Comparison of ENCODE assay signal across 19 cellular contexts in genomic region chr22:30460555-30460954, GRCh38. TPM values are rescaled to one million over a fixed set of nuclear protein-coding genes. Genes with fewer than 3 reads are reported as not detected.
"Had no signal": no experiment of that assay in that cellular context is flagged by ENCODE, and none has a peak within 500 bp of the region (broad histone marks: within the 10 kb centered on the region; RNA-seq: fewer than 3 reads in every experiment).

No MANE protein-coding gene starts in this region.

RNA-seq across cellular contexts. Expression of gene SEC14L3, which starts 11.3 kb away (rescaled TPM):
- total RNA-seq: activated naive CD4-positive, alpha-beta T cell treated with anti-CD3 and anti-CD28 coated beads for 36 hours; activated naive CD4-positive, alpha-beta T cell treated with anti-CD3 and anti-CD28 coated beads, Interleukin-2, amount 50 U/mL, for 72 hours; activated naive CD8-positive, alpha-beta T cell treated with anti-CD3 and anti-CD28 coated beads for 36 hours; activated naive CD8-positive, alpha-beta T cell treated with anti-CD3 and anti-CD28 coated beads, Interleukin-2, amount 10 ng/mL, durations not matched to agents 7 days and 5 days; activated T-cell treated with anti-CD3 and anti-CD28 coated beads, Interleukin-2, amount 50 U/mL, for 4 hours; activated T-cell treated with anti-CD3 and anti-CD28 coated beads, Interleukin-2, amount 50 U/mL, for 72 hours; activated T-helper 1 cell treated with anti-CD3 and anti-CD28 coated beads, Interleukin-12 subunit alpha, Interleukin-12 subunit beta, Interleukin-2, Interleukin-4 antibody, amounts not matched to agents 30 ng/mL and 10 ng/mL and 1 ng/mL, durations not matched to agents 14 hours and 24 hours and 36 hours; activated T-helper 17 cell treated with anti-CD3 and anti-CD28 coated beads, Interleukin-2, amount 50 U/mL, for 72 hours; activated T-helper 2 cell treated with anti-CD3 and anti-CD28 coated beads, Interferon-gamma antibody, Interleukin-2, Interleukin-4, amounts not matched to agents 10 μg/mL and 5 μg/mL and 100 μg/mL, durations not matched to agents 14 hours and 24 hours and 36 hours; aorta; ascending aorta; astrocyte; body of pancreas; breast epithelium; bronchial epithelial cell; cardiac muscle cell; cardiac septum; cerebellum; chondrocyte had no signal

RNA-seq across cellular contexts. Expression of gene SEC14L4, which starts 44.9 kb away (rescaled TPM):
- total RNA-seq: activated naive CD4-positive, alpha-beta T cell treated with anti-CD3 and anti-CD28 coated beads for 36 hours; activated naive CD8-positive, alpha-beta T cell treated with anti-CD3 and anti-CD28 coated beads for 36 hours; activated naive CD8-positive, alpha-beta T cell treated with anti-CD3 and anti-CD28 coated beads, Interleukin-2, amount 10 ng/mL, durations not matched to agents 7 days and 5 days; activated T-cell treated with anti-CD3 and anti-CD28 coated beads, Interleukin-2, amount 50 U/mL, for 72 hours; activated T-helper 1 cell treated with anti-CD3 and anti-CD28 coated beads, Interleukin-12 subunit alpha, Interleukin-12 subunit beta, Interleukin-2, Interleukin-4 antibody, amounts not matched to agents 30 ng/mL and 10 ng/mL and 1 ng/mL, durations not matched to agents 14 hours and 24 hours and 36 hours; activated T-helper 17 cell treated with anti-CD3 and anti-CD28 coated beads, Interleukin-2, amount 50 U/mL, for 72 hours; activated T-helper 2 cell treated with anti-CD3 and anti-CD28 coated beads, Interferon-gamma antibody, Interleukin-2, Interleukin-4, amounts not matched to agents 10 μg/mL and 5 μg/mL and 100 μg/mL, durations not matched to agents 14 hours and 24 hours and 36 hours; aorta; ascending aorta; astrocyte; bronchial epithelial cell; chondrocyte had no signal
